Comparison of ENCODE assay signal across 22 cellular contexts in the genomic region with DNA sequence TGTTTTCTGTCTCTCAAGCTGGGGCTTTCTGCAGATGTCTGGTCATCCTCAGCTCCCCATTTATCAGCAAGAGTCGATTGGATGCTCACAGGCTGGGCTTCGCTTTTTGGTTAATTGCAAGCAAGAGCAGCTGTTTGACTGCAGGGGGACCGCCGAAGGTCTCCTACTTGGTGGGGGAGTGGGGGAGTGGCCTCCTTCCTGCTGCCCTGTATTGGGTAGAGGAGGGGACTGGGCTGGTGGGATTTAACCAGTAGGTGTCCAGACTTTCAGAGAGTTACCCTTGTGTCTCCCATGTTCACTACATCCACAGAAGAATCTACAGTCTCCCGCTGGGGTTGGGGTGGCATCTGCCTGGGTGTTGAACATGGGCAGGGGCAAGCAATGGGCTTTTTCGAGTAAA.
DNase-seq lines count a peak whose midpoint lies in the region; TF ChIP-seq lines count a peak whose summit lies in the region.
"Had no signal": no experiment of that assay in that cellular context is flagged by ENCODE, and none has a peak within 500 bp of the region (broad histone marks: within the 10 kb centered on the region; RNA-seq: fewer than 3 reads in every experiment).

No MANE protein-coding gene starts in this region.

- H3K4me1 Mint-ChIP-seq in activated naive CD4-positive, alpha-beta T cell treated with anti-CD3 and anti-CD28 coated beads, Interleukin-2, amount 10 ng/mL, durations not matched to agents 7 days and 5 days = no peaks in the 10 kb centered on the region
- no peaks in the 10 kb centered on the region for H3K4me1 Mint-ChIP-seq in activated T-helper 2 cell treated with anti-CD3 and anti-CD28 coated beads, Interferon-gamma antibody, Interleukin-2, Interleukin-4, amounts not matched to agents 10 μg/mL and 5 μg/mL and 100 μg/mL, durations not matched to agents 14 hours and 24 hours and 36 hours (ENCODE audit: low read depth)
- H3K4me1 Mint-ChIP-seq: CD4-positive, CD25-positive, alpha-beta regulatory T cell had no signal

- no peak overlapping the region for H3K27ac ChIP-seq in spleen

- peaks cover 12% of the 10 kb centered on the region for H3K9me3 Mint-ChIP-seq in activated naive CD4-positive, alpha-beta T cell treated with anti-CD3 and anti-CD28 coated beads, Interleukin-2, amount 10 ng/mL, durations not matched to agents 7 days and 5 days
- H3K9me3 Mint-ChIP-seq in activated T-helper 2 cell treated with anti-CD3 and anti-CD28 coated beads, Interferon-gamma antibody, Interleukin-2, Interleukin-4, amounts not matched to agents 10 μg/mL and 5 μg/mL and 100 μg/mL, durations not matched to agents 14 hours and 24 hours and 36 hours = peaks cover 6% of the 10 kb centered on the region

- whole genome bisulfite sequencing in spleen, 5 donors = 43 to 58% (median 52%) methylated on average over 5 to 6 of the region's 6 CpGs

- H3K4me3 ChIP-seq in spleen = no peak overlapping the region

- H3K36me3 Mint-ChIP-seq in activated naive CD4-positive, alpha-beta T cell treated with anti-CD3 and anti-CD28 coated beads, Interleukin-2, amount 10 ng/mL, durations not matched to agents 7 days and 5 days = no peaks in the 10 kb centered on the region
- H3K36me3 Mint-ChIP-seq in activated T-helper 2 cell treated with anti-CD3 and anti-CD28 coated beads, Interferon-gamma antibody, Interleukin-2, Interleukin-4, amounts not matched to agents 10 μg/mL and 5 μg/mL and 100 μg/mL, durations not matched to agents 14 hours and 24 hours and 36 hours (ENCODE audit: low read depth) = no peaks in the 10 kb centered on the region

- H3K27ac Mint-ChIP-seq in activated naive CD4-positive, alpha-beta T cell treated with anti-CD3 and anti-CD28 coated beads, Interleukin-2, amount 10 ng/mL, durations not matched to agents 7 days and 5 days = no peak overlapping the region
- no peak overlapping the region for H3K27ac Mint-ChIP-seq in activated T-helper 2 cell treated with anti-CD3 and anti-CD28 coated beads, Interferon-gamma antibody, Interleukin-2, Interleukin-4, amounts not matched to agents 10 μg/mL and 5 μg/mL and 100 μg/mL, durations not matched to agents 14 hours and 24 hours and 36 hours
- H3K27ac Mint-ChIP-seq: CD4-positive, CD25-positive, alpha-beta regulatory T cell; HFFc6 had no signal

- H3K4me1 ChIP-seq in spleen = no peaks in the 10 kb centered on the region

- TF ChIP-seq POLR2A in spleen (IDR thresholded peaks at IDR 0.05) = no peak

- H3K9me3 ChIP-seq in spleen = peaks cover 0 to 20% (median 15%) of the 10 kb centered on the region in 8 donors
- H3K9me3 ChIP-seq: BE2C, SK-N-SH had no signal

- intact Hi-C loops in spleen (cut with DNase I; ENCODE audit: low total_unique reads) = no loop called here
- intact Hi-C loops in activated T-helper 2 cell treated with anti-CD3 and anti-CD28 coated beads, Interferon-gamma antibody, Interleukin-2, Interleukin-4, amounts not matched to agents 10 μg/mL and 5 μg/mL and 100 μg/mL, durations not matched to agents 14 hours and 24 hours and 36 hours (cut with micrococcal nuclease) = no loop called here

- no peak overlapping the region for H3K4me3 Mint-ChIP-seq in activated naive CD4-positive, alpha-beta T cell treated with anti-CD3 and anti-CD28 coated beads, Interleukin-2, amount 10 ng/mL, durations not matched to agents 7 days and 5 days
- no peak overlapping the region for H3K4me3 Mint-ChIP-seq in activated T-helper 2 cell treated with anti-CD3 and anti-CD28 coated beads, Interferon-gamma antibody, Interleukin-2, Interleukin-4, amounts not matched to agents 10 μg/mL and 5 μg/mL and 100 μg/mL, durations not matched to agents 14 hours and 24 hours and 36 hours (ENCODE audit: low read depth)
- H3K4me3 Mint-ChIP-seq: CD4-positive, CD25-positive, alpha-beta regulatory T cell; HFFc6 had no signal

- peaks cover 0 to 25% (median 0%) of the 10 kb centered on the region in 7 donors for H3K27me3 ChIP-seq in spleen (replicated peaks in 1 of 7)
- H3K27me3 ChIP-seq: BE2C had no signal

- CTCF ChIA-PET in activated naive CD4-positive, alpha-beta T cell treated with anti-CD3 and anti-CD28 coated beads, Interleukin-2, amount 10 ng/mL, durations not matched to agents 7 days and 5 days (lab: Charles Lee) = no interaction called here

- no peaks in the 10 kb centered on the region for H3K36me3 ChIP-seq in spleen
- H3K36me3 ChIP-seq: BE2C had no signal

- DNase-seq in activated naive CD4-positive, alpha-beta T cell treated with anti-CD3 and anti-CD28 coated beads, Interleukin-2, amount 10 ng/mL, durations not matched to agents 7 days and 5 days = peak; percentile 10
- no peak for DNase-seq in activated naive CD4-positive, alpha-beta T cell treated with Interleukin-2 at 50 U/mL for 16 hours
- DNase-seq in SK-N-DZ (ENCODE audit: low spot score) (peak; percentile 48), islet precursor cell (peak; percentile 53), spleen (peak; percentile 34)
- no peak for DNase-seq in activated T-helper 2 cell treated with anti-CD3 and anti-CD28 coated beads, Interferon-gamma antibody, Interleukin-2, Interleukin-4, amounts not matched to agents 10 μg/mL and 5 μg/mL and 100 μg/mL, durations not matched to agents 14 hours and 24 hours and 36 hours (ENCODE audit: low spot score)
- no peak for DNase-seq in activated CD8-positive, alpha-beta memory T cell treated with anti-CD3 and anti-CD28 coated beads, Interleukin-2, amount 50 U/mL, for 4 hours
- DNase-seq: BE2C; CD4-positive, CD25-positive, alpha-beta regulatory T cell; COR-L47; DMS 273 treated with DMSO at 0.1 percent for 48 hours; GDM1; GOT3; HFFc6; KG1; NCI-H1417 treated with DMSO at 0.1 percent for 48 hours; NCI-H2029; NCI-H510A; NCI-H748 treated with DMSO at 0.1 percent for 48 hours; OCI-M1; SHP77; SK-N-SH had no signal

- no peak for TF ChIP-seq CTCF in spleen (IDR thresholded peaks at IDR 0.05 in 8 of 11, conservative IDR thresholded peaks at IDR 0.05 in 3 of 11)

- peaks cover 15% of the 10 kb centered on the region for H3K27me3 Mint-ChIP-seq in activated naive CD4-positive, alpha-beta T cell treated with anti-CD3 and anti-CD28 coated beads, Interleukin-2, amount 10 ng/mL, durations not matched to agents 7 days and 5 days
- H3K27me3 Mint-ChIP-seq in activated T-helper 2 cell treated with anti-CD3 and anti-CD28 coated beads, Interferon-gamma antibody, Interleukin-2, Interleukin-4, amounts not matched to agents 10 μg/mL and 5 μg/mL and 100 μg/mL, durations not matched to agents 14 hours and 24 hours and 36 hours (ENCODE audit: low read depth) = peaks cover 7% of the 10 kb centered on the region

Comparison
In these comparisons a context has a peak if more than half of its experiments do, and no peak if none do; other contexts are left out.
1. DNase-seq: peak in activated naive CD4-positive, alpha-beta T cell treated with anti-CD3 and anti-CD28 coated beads, Interleukin-2, amount 10 ng/mL, durations not matched to agents 7 days and 5 days (single experiment), SK-N-DZ (single experiment), islet precursor cell (single experiment) and spleen (single experiment); none in activated naive CD4-positive, alpha-beta T cell treated with Interleukin-2 at 50 U/mL for 16 hours (single experiment), activated T-helper 2 cell treated with anti-CD3 and anti-CD28 coated beads, Interferon-gamma antibody, Interleukin-2, Interleukin-4, amounts not matched to agents 10 μg/mL and 5 μg/mL and 100 μg/mL, durations not matched to agents 14 hours and 24 hours and 36 hours (single experiment) and activated CD8-positive, alpha-beta memory T cell treated with anti-CD3 and anti-CD28 coated beads, Interleukin-2, amount 50 U/mL, for 4 hours (single experiment).